3 cellular contexts compared by ENCODE assay signal in genomic region chr6:34486886-34487285, GRCh38. TPM values are rescaled to one million over a fixed set of nuclear protein-coding genes. Genes with fewer than 3 reads are reported as not detected.
"Had no signal": no experiment of that assay in that cellular context is flagged by ENCODE, and none has a peak within 500 bp of the region (broad histone marks: within the 10 kb centered on the region; RNA-seq: fewer than 3 reads in every experiment).

No MANE protein-coding gene starts in this region.

RNA-seq across cellular contexts. Expression of gene PACSIN1, which starts 21.0 kb away (rescaled TPM):
- total RNA-seq: dermis microvascular lymphatic vessel endothelial cell, mammary epithelial cell, pulmonary artery endothelial cell had no signal
